In the genomic region with DNA sequence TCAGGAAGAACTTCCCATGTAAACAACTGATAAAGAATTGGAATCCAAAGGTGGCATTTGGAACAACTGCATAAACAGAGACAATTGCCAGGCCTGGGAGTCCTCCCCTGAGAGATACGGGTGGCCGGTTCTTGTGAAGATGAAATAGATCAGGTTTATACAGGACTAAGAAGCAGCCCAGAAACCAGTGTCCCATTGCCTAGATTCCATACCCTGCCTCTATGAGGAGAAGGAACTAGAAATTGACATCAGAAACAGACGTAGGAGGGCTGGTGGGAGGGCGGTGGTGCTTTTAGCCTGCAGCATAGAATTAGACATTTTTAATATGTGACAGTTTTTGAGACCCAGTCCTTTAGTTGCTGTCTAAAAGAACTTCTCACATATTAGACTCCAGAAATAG, we compare ENCODE assay signal across 19 cellular contexts. TPM values are rescaled to one million over a fixed set of nuclear protein-coding genes. Genes with fewer than 3 reads are reported as not detected.
DNase-seq lines count a peak whose midpoint lies in the region; ATAC-seq and TF ChIP-seq lines count a peak whose summit lies in the region.
"Had no signal": no experiment of that assay in that cellular context is flagged by ENCODE, and none has a peak within 500 bp of the region (broad histone marks: within the 10 kb centered on the region; RNA-seq: fewer than 3 reads in every experiment).

No MANE protein-coding gene starts in this region.

- TF ChIP-seq CTCF in HFFc6 (IDR thresholded peaks at IDR 0.05), result no peak
- no peak for TF ChIP-seq CTCF in colonic mucosa (IDR thresholded peaks at IDR 0.05)

- no peaks in the 10 kb centered on the region for H4K20me1 ChIP-seq in BLaER1

- H3K36me3 Mint-ChIP-seq in HFFc6 (ENCODE audit: low read depth), result peaks cover 15% of the 10 kb centered on the region
- H3K36me3 Mint-ChIP-seq: CD4-positive, alpha-beta memory T cell had no signal

- H3K9me3 ChIP-seq in BLaER1, result peaks cover 4% of the 10 kb centered on the region; the same call in 1 of the 2 replicates
- H3K9me3 ChIP-seq in colonic mucosa, result no peaks in the 10 kb centered on the region
- H3K9me3 ChIP-seq: HAP-1 had no signal

- H3K4me1 Mint-ChIP-seq in HFFc6 (ENCODE audit: low read depth), result peaks cover 10% of the 10 kb centered on the region
- H3K4me1 Mint-ChIP-seq: B cell; CD4-positive, alpha-beta memory T cell had no signal

- H3K4me3 ChIP-seq in BLaER1 (no peak overlapping the region), colonic mucosa (no peak overlapping the region)
- H3K4me3 ChIP-seq: GM23338, HAP-1 had no signal

- H3K27me3 ChIP-seq in BLaER1 (no peaks in the 10 kb centered on the region), colonic mucosa (no peaks in the 10 kb centered on the region)

- H3K9me3 Mint-ChIP-seq in HFFc6, result peaks cover 10% of the 10 kb centered on the region

- peak overlapping the region; percentile 25; the same call in 1 of the 2 replicates for H3K27ac Mint-ChIP-seq in HFFc6
- H3K27ac Mint-ChIP-seq: B cell; CD4-positive, alpha-beta memory T cell; GM23338 had no signal

- H3K27ac ChIP-seq in BLaER1, result no peak overlapping the region
- no peak overlapping the region for H3K27ac ChIP-seq in colonic mucosa
- H3K27ac ChIP-seq: 22Rv1 had no signal

- H3K4me2 ChIP-seq in BLaER1, result peak overlapping the region; percentile 57
- H3K4me2 ChIP-seq: GM23338 had no signal

- no peak for ATAC-seq in HG03439 (IDR thresholded peaks at IDR 0.05; ENCODE audit: unreplicated experiment)

- no peak for DNase-seq in HFFc6
- DNase-seq in left kidney (ENCODE audit: low read depth, low spot score), result peak; percentile 52
- DNase-seq in putamen (ENCODE audit: low spot score), result peak; percentile 25
- no peak for DNase-seq in HK-2 (ENCODE audit: unreplicated experiment)
- no peak for DNase-seq in SIG-M5 (lab: John Stamatoyannopoulos, UW)
- DNase-seq in colonic mucosa, result no peak
- DNase-seq: C1 segment of cervical spinal cord; Calu3; CD4-positive, alpha-beta memory T cell; COR-L47; DMS53; DMS79 treated with DMSO at 0.1 percent for 48 hours; GF-D8 had no signal

- peaks cover 14% of the 10 kb centered on the region for H3K4me1 ChIP-seq in BLaER1
- no peaks in the 10 kb centered on the region for H3K4me1 ChIP-seq in colonic mucosa
- H3K4me1 ChIP-seq: HAP-1 had no signal

- H3K9ac ChIP-seq in BLaER1 (no peak overlapping the region; the same call in 1 of the 2 replicates), colonic mucosa (ENCODE audit: low read depth in 2 of 2, low read length in 2 of 2) (no peak overlapping the region)

- intact Hi-C loops in colonic mucosa (cut with DNase I), result no loop called here

- H3K4me3 Mint-ChIP-seq in HFFc6, result no peak overlapping the region
- H3K4me3 Mint-ChIP-seq: B cell; CD4-positive, alpha-beta memory T cell; GM23338 had no signal

- no peaks in the 10 kb centered on the region for H3K36me3 ChIP-seq in BLaER1
- no peaks in the 10 kb centered on the region for H3K36me3 ChIP-seq in colonic mucosa
- H3K36me3 ChIP-seq: HAP-1 had no signal

- peaks cover 7% of the 10 kb centered on the region for H3K27me3 Mint-ChIP-seq in HFFc6 (ENCODE audit: insufficient read depth)

RNA-seq across cellular contexts. Expression of gene SH3BP4, which starts 11.8 kb away (rescaled TPM):
- total RNA-seq in HFFc6 (2021; fragmentation: NEBNext Ultra II Directional; extraction: Animal tissue kit (Norgen Biotek cat#: 25700)), result 10 to 100 TPM; 82.3 to 98.7 (median 87.8) TPM
- 10 to 100 TPM; 29.1 to 44.4 TPM for total RNA-seq in colonic mucosa

Comparison
In these comparisons a context has a peak if more than half of its experiments do, and no peak if none do; other contexts are left out.
1. DNase-seq: peak in left kidney (single experiment) and putamen (single experiment); none in HFFc6 (single experiment), HK-2 (single experiment), SIG-M5 (single experiment) and colonic mucosa (single experiment).